In genomic region chr6:7197752-7198151, GRCh38 we compare ENCODE assay signal across 19 cellular contexts.
DNase-seq lines count a peak whose midpoint lies in the region; ATAC-seq and TF ChIP-seq lines count a peak whose summit lies in the region.
"Had no signal": no experiment of that assay in that cellular context is flagged by ENCODE, and none has a peak within 500 bp of the region (broad histone marks: within the 10 kb centered on the region; RNA-seq: fewer than 3 reads in every experiment).

No MANE protein-coding gene starts in this region.

- H3K27ac Mint-ChIP-seq in CD4-positive, CD25-positive, alpha-beta regulatory T cell: peak overlapping the region in 2 of 3 donors; percentile 23 to 60
- H3K27ac Mint-ChIP-seq in CD4-positive, alpha-beta T cell: peak overlapping the region; percentile 76

- H3K4me3 ChIP-seq in CD4-positive, CD25-positive, alpha-beta regulatory T cell (ENCODE audit: low read depth, low read length): no peak overlapping the region
- no peak overlapping the region for H3K4me3 ChIP-seq in skeletal muscle tissue (ENCODE audit: low read length in 3 of 3)
- H3K4me3 ChIP-seq: BLaER1, GM12878, GM23248, HAP-1 had no signal

- peaks cover 38% of the 10 kb centered on the region for H3K36me3 Mint-ChIP-seq in CD4-positive, CD25-positive, alpha-beta regulatory T cell
- H3K36me3 Mint-ChIP-seq in CD4-positive, alpha-beta T cell (ENCODE audit: low read depth): peaks cover 61% of the 10 kb centered on the region

- POLR2A ChIA-PET in CD4-positive, alpha-beta T cell (lab: Charles Lee): interaction anchor here (0.6 to 1.0 kb wide), 2 partner anchors 51 to 194 kb away, joined by 3 to 4 read pairs; no protein-coding TSS in a partner anchor

- no peaks in the 10 kb centered on the region for H3K27me3 Mint-ChIP-seq in CD4-positive, CD25-positive, alpha-beta regulatory T cell
- H3K27me3 Mint-ChIP-seq in CD4-positive, alpha-beta T cell: no peaks in the 10 kb centered on the region
- H3K27me3 Mint-ChIP-seq: CD8-positive, alpha-beta memory T cell had no signal

- H3K9me3 ChIP-seq in CD4-positive, CD25-positive, alpha-beta regulatory T cell (ENCODE audit: control insufficient read depth in 2 of 2, low read length in 2 of 2): no peaks in the 10 kb centered on the region
- no peaks in the 10 kb centered on the region for H3K9me3 ChIP-seq in CD4-positive, alpha-beta T cell (ENCODE audit: control insufficient read depth, low read length)
- H3K9me3 ChIP-seq in skeletal muscle tissue (ENCODE audit: control insufficient read depth in 3 of 3, low read length in 3 of 3): no peaks in the 10 kb centered on the region
- H3K9me3 ChIP-seq: BLaER1, HAP-1 had no signal

- no peak for TF ChIP-seq CTCF in CD4-positive, alpha-beta T cell (IDR thresholded peaks at IDR 0.05)

- no peaks in the 10 kb centered on the region for H3K9me3 Mint-ChIP-seq in CD4-positive, CD25-positive, alpha-beta regulatory T cell
- no peaks in the 10 kb centered on the region for H3K9me3 Mint-ChIP-seq in CD4-positive, alpha-beta T cell
- H3K9me3 Mint-ChIP-seq: CD14-positive monocyte had no signal

- H3K9ac ChIP-seq in skeletal muscle tissue (ENCODE audit: low read depth in 1 of 3, low read length in 3 of 3): no peak overlapping the region
- H3K9ac ChIP-seq: BLaER1, GM23248 had no signal

- no peak for DNase-seq in CD4-positive, CD25-positive, alpha-beta regulatory T cell
- DNase-seq in CD4-positive, alpha-beta T cell: no peak
- DNase-seq in myocyte (ENCODE audit: low read depth) (peak; percentile 79), AML-193 (lab: John Stamatoyannopoulos, UW) (no peak), NOMO-1 (lab: John Stamatoyannopoulos, UW; ENCODE audit: unreplicated experiment in 2 of 2) (no peak), germinal center (ENCODE audit: low spot score) (no peak)
- DNase-seq: ACHN; CD8-positive, alpha-beta memory T cell; COR-L47; DMS 273 treated with DMSO at 0.1 percent for 48 hours; DMS53; DND-41; EL; GM23248 had no signal

- no peak overlapping the region for H3K4me3 Mint-ChIP-seq in CD4-positive, CD25-positive, alpha-beta regulatory T cell
- no peak overlapping the region for H3K4me3 Mint-ChIP-seq in CD4-positive, alpha-beta T cell
- H3K4me3 Mint-ChIP-seq: CD14-positive monocyte; CD8-positive, alpha-beta memory T cell had no signal

- CTCF ChIA-PET in CD4-positive, alpha-beta T cell (lab: Charles Lee): no interaction called here

- no peaks in the 10 kb centered on the region for H3K4me1 ChIP-seq in CD4-positive, CD25-positive, alpha-beta regulatory T cell (ENCODE audit: control insufficient read depth, insufficient read depth, low read length, poor library complexity, severe bottlenecking)
- H3K4me1 ChIP-seq in skeletal muscle tissue (ENCODE audit: control insufficient read depth in 3 of 3, insufficient read depth in 3 of 3, low read length in 3 of 3): peaks cover 14 to 21% (median 19%) of the 10 kb centered on the region in 3 donors
- H3K4me1 ChIP-seq: HAP-1 had no signal

- H3K36me3 ChIP-seq in CD4-positive, CD25-positive, alpha-beta regulatory T cell (ENCODE audit: control insufficient read depth, insufficient read depth, low read length): peaks cover 17% of the 10 kb centered on the region
- H3K36me3 ChIP-seq in skeletal muscle tissue (ENCODE audit: control insufficient read depth in 3 of 3, insufficient read depth in 3 of 3, low read length in 3 of 3): peaks cover 0 to 7% (median 0%) of the 10 kb centered on the region in 3 donors

- H3K27me3 ChIP-seq in CD4-positive, CD25-positive, alpha-beta regulatory T cell (ENCODE audit: control insufficient read depth, insufficient read depth, low read length): no peaks in the 10 kb centered on the region
- no peaks in the 10 kb centered on the region for H3K27me3 ChIP-seq in CD4-positive, alpha-beta T cell (ENCODE audit: control insufficient read depth, insufficient read depth, low read length)
- no peaks in the 10 kb centered on the region for H3K27me3 ChIP-seq in skeletal muscle tissue (ENCODE audit: control insufficient read depth in 3 of 3, insufficient read depth in 3 of 3, low read length in 3 of 3)
- H3K27me3 ChIP-seq: BLaER1 had no signal

- H3K27ac ChIP-seq in CD4-positive, CD25-positive, alpha-beta regulatory T cell (ENCODE audit: insufficient read depth, low read length, poor library complexity, severe bottlenecking): no peak overlapping the region
- H3K27ac ChIP-seq in CD4-positive, alpha-beta T cell (ENCODE audit: low read depth, low read length): no peak overlapping the region
- peak overlapping the region; percentile 16 for H3K27ac ChIP-seq in skeletal muscle tissue (ENCODE audit: low read depth, low read length)
- H3K27ac ChIP-seq: BLaER1, GM23248 had no signal

- intact Hi-C loops in CD4-positive, alpha-beta T cell (cut with DNase I, micrococcal nuclease): loop anchor here (5.0 kb wide), 4 partner anchors 40 to 90 kb away; partner anchors contain the start of gene RREB1 (in 1 of the 2)

- peaks cover 11 to 40% (median 34%) of the 10 kb centered on the region in 4 donors for H3K4me1 Mint-ChIP-seq in CD4-positive, CD25-positive, alpha-beta regulatory T cell
- H3K4me1 Mint-ChIP-seq in CD4-positive, alpha-beta T cell (ENCODE audit: low read depth): peaks cover 59% of the 10 kb centered on the region

- ATAC-seq in CD4-positive, CD25-positive, alpha-beta regulatory T cell (ENCODE audit: low read depth in 2 of 2): no peak
- ATAC-seq in CD4-positive, alpha-beta T cell (ENCODE audit: poor library complexity): no peak
- ATAC-seq: GM12878 had no signal
